ENCODE assay signal across 10 cellular contexts in genomic region chr12:97446895-97447294, GRCh38. TPM values are rescaled to one million over a fixed set of nuclear protein-coding genes. Genes with fewer than 3 reads are reported as not detected.
"Had no signal": no experiment of that assay in that cellular context is flagged by ENCODE, and none has a peak within 500 bp of the region (broad histone marks: within the 10 kb centered on the region; RNA-seq: fewer than 3 reads in every experiment).

No MANE protein-coding gene starts in this region.

- ATAC-seq: HCT116 had no signal

- H3K4me2 ChIP-seq: KMS-11 had no signal

- H3K27ac ChIP-seq: KMS-11 had no signal

- H3K4me1 ChIP-seq: HAP-1 had no signal

- DNase-seq: GOT3, H7, IMR-90, Karpas-422, KBM-7 had no signal

- H3K36me3 ChIP-seq: HAP-1 had no signal

- H3K4me3 ChIP-seq: HAP-1 had no signal

RNA-seq across cellular contexts. Expression of gene RMST, which starts 15.7 kb away (rescaled TPM):
- total RNA-seq: HT-29, IMR-90, LHCN-M2 had no signal
- polyA plus RNA-seq: IMR-90 had no signal
